In the genomic region with DNA sequence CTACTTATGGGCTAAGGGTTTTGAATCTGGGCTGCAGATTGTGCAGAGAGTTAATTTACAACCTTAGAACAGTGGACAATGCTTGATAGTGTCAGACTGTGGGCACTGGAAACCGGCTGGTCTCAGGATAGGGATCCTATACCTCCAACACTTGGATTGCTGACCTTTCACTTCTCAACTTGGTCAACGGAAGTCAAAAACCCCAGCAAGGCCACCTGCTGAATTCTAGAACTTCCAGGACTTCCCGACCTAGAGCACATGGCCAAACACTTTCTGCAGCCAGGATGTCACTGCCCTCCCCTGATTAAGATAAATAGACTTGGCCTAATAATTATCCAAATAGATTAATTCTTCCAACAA, we compare ENCODE assay signal across 14 cellular contexts. TPM values are rescaled to one million over a fixed set of nuclear protein-coding genes. Genes with fewer than 3 reads are reported as not detected.
A peak's percentile ranks its signal among the peaks of the same experiment; 100 is the strongest.
DNase-seq lines count a peak whose midpoint lies in the region; ATAC-seq and TF ChIP-seq lines count a peak whose summit lies in the region.
"Had no signal": no experiment of that assay in that cellular context is flagged by ENCODE, and none has a peak within 500 bp of the region (broad histone marks: within the 10 kb centered on the region; RNA-seq: fewer than 3 reads in every experiment).

No MANE protein-coding gene starts in this region.

- no peaks in the 10 kb centered on the region for H3K27me3 ChIP-seq in CD4-positive, alpha-beta memory T cell (ENCODE audit: insufficient read depth, low read length)
- no peaks in the 10 kb centered on the region for H3K27me3 ChIP-seq in Karpas-422 (ENCODE audit: low read length)
- H3K27me3 ChIP-seq in duodenal mucosa (ENCODE audit: control insufficient read depth in 1 of 2, insufficient read depth in 2 of 2, low read length in 2 of 2), result no peaks in the 10 kb centered on the region
- no peaks in the 10 kb centered on the region for H3K27me3 ChIP-seq in trophoblast cell (ENCODE audit: insufficient read depth, low read length)
- no peaks in the 10 kb centered on the region for H3K27me3 ChIP-seq in H9 (ENCODE audit: insufficient read depth, low read length)

- H2BK120ac ChIP-seq in trophoblast cell (ENCODE audit: insufficient read depth, low read length, poor library complexity) (no peak overlapping the region), H9 (ENCODE audit: low read depth, low read length, poor library complexity, severe bottlenecking) (no peak overlapping the region)

- POLR2A ChIA-PET in CD4-positive, alpha-beta memory T cell (lab: Charles Lee; ENCODE audit: partially characterized antibody), result interaction anchor here (0.7 to 18.1 kb wide), 7 partner anchors 14 to 206 kb away, joined by 3 to 1434 read pairs (median 4); a partner anchor contains a TSS

- H3K79me1 ChIP-seq in trophoblast cell (ENCODE audit: low read length), result peaks cover 42% of the 10 kb centered on the region
- H3K79me1 ChIP-seq in H9 (ENCODE audit: insufficient read depth, low read depth, low read length, poor library complexity, severe bottlenecking), result no peaks in the 10 kb centered on the region

- CTCF ChIA-PET in CD4-positive, alpha-beta memory T cell (lab: Charles Lee; ENCODE audit: partially characterized antibody), result interaction anchor here (1.5 to 19.0 kb wide), 4 partner anchors 20 to 201 kb away, joined by 4 to 623 read pairs (median 34); a partner anchor contains a TSS

- ATAC-seq in HG02852 (IDR thresholded peaks at IDR 0.05; ENCODE audit: unreplicated experiment), result no peak

- H3K4me3 ChIP-seq in CD4-positive, alpha-beta memory T cell (ENCODE audit: low read length in 2 of 2), result peak overlapping the region; percentile 87 to 90
- H3K4me3 ChIP-seq in Karpas-422 (ENCODE audit: low read length) (no peak overlapping the region), duodenal mucosa (ENCODE audit: low read depth in 1 of 2, low read length in 2 of 2) (peak overlapping the region; percentile 56 to 59), trophoblast cell (ENCODE audit: low read depth, low read length) (no peak overlapping the region)

- H3K27me3 Mint-ChIP-seq in CD4-positive, alpha-beta memory T cell, result no peaks in the 10 kb centered on the region
- H3K27me3 Mint-ChIP-seq in H9 (ENCODE audit: low read depth), result peaks cover 11% of the 10 kb centered on the region

- H3K14ac ChIP-seq in trophoblast cell (ENCODE audit: low read length), result no peak overlapping the region
- H3K14ac ChIP-seq in H9 (ENCODE audit: insufficient read depth, low read length), result no peak overlapping the region

- H3K4me1 Mint-ChIP-seq in CD4-positive, alpha-beta memory T cell, result peaks cover 46 to 90% (median 58%) of the 10 kb centered on the region in 4 donors
- peaks cover 5 to 15% of the 10 kb centered on the region in 2 experiments for H3K4me1 Mint-ChIP-seq in H9

- peak overlapping the region; percentile 34 for H2BK12ac ChIP-seq in trophoblast cell (ENCODE audit: low read length)
- H2BK12ac ChIP-seq in H9 (ENCODE audit: insufficient read length, low read depth, low read length), result no peak overlapping the region

- H3K27ac Mint-ChIP-seq in CD4-positive, alpha-beta memory T cell, result peak overlapping the region; percentile 92 to 98 (median 98)
- no peak overlapping the region for H3K27ac Mint-ChIP-seq in H9

- TF ChIP-seq CTCF in H9 (conservative IDR thresholded peaks at IDR 0.05), result no peak

- H4K8ac ChIP-seq in trophoblast cell (ENCODE audit: low read depth, low read length), result no peak overlapping the region
- H4K8ac ChIP-seq in H9 (replicated peaks; ENCODE audit: insufficient read length, low read depth, low read length), result no peak overlapping the region

- no peaks in the 10 kb centered on the region for H3K9me2 ChIP-seq in Karpas-422 (replicated peaks; ENCODE audit: insufficient read depth, low read length)

- no peak overlapping the region for H4K5ac ChIP-seq in H9 (ENCODE audit: insufficient read length, low read depth, low read length)

- H3K27ac ChIP-seq in CD4-positive, alpha-beta memory T cell (ENCODE audit: low read depth, low read length), result peak overlapping the region; percentile 84
- H3K27ac ChIP-seq in Karpas-422 (ENCODE audit: low read length) (peak overlapping the region; percentile 88), duodenal mucosa (ENCODE audit: low read depth, low read length) (peak overlapping the region; percentile 15), trophoblast cell (ENCODE audit: low read depth, low read length) (peak overlapping the region; percentile 24), H9 (ENCODE audit: insufficient read length, low read depth, low read length) (no peak overlapping the region)
- H3K27ac ChIP-seq: KMS-11 had no signal

- H3K56ac ChIP-seq in H9 (ENCODE audit: insufficient read length, low read depth, low read length), result no peak overlapping the region

- H2BK5ac ChIP-seq in trophoblast cell (ENCODE audit: low read depth, low read length, poor library complexity) (no peak overlapping the region), H9 (ENCODE audit: insufficient read length, low read length) (no peak overlapping the region)

- WGBS in trophoblast cell (ENCODE audit: extremely low coverage, insufficient coverage, insufficient read length), result no CpG with 5 or more reads among the region's 3 CpGs
- no CpG with 5 or more reads among the region's 3 CpGs for WGBS in H9 (ENCODE audit: extremely low coverage, insufficient read length, low lambda C conversion rate)

- H3K79me2 ChIP-seq in Karpas-422 (ENCODE audit: low read length) (peaks cover 34% of the 10 kb centered on the region), trophoblast cell (ENCODE audit: control insufficient read depth, insufficient read depth, low read length, poor library complexity) (peaks cover 2% of the 10 kb centered on the region), H9 (ENCODE audit: insufficient read depth, low read length) (no peaks in the 10 kb centered on the region)

- H4K12ac ChIP-seq in trophoblast cell (ENCODE audit: low read depth, low read length), result no peak overlapping the region

- peaks cover 0 to 2% (median 0%) of the 10 kb centered on the region in 8 donors for H3K9me3 Mint-ChIP-seq in CD4-positive, alpha-beta memory T cell
- H3K9me3 Mint-ChIP-seq in H9, result peaks cover 0 to 2% of the 10 kb centered on the region in 2 experiments; a peak in 1 of 5 replicates

- H3T11ph ChIP-seq in H9 (ENCODE audit: low read length), result no peak overlapping the region

- H3K4ac ChIP-seq in trophoblast cell (ENCODE audit: low read depth, low read length), result no peak overlapping the region
- H3K4ac ChIP-seq in H9 (ENCODE audit: low read depth, low read length), result no peak overlapping the region

- peak overlapping the region; percentile 26 for H2AK5ac ChIP-seq in trophoblast cell (ENCODE audit: low read length)
- no peak overlapping the region for H2AK5ac ChIP-seq in H9 (ENCODE audit: insufficient read length, low read length)

- H2BK15ac ChIP-seq in H9 (ENCODE audit: low read depth, low read length), result no peak overlapping the region

- peaks cover 69% of the 10 kb centered on the region for H3K4me1 ChIP-seq in CD4-positive, alpha-beta memory T cell (ENCODE audit: insufficient read depth, low read length)
- H3K4me1 ChIP-seq in Karpas-422 (ENCODE audit: low read length) (peaks cover 70% of the 10 kb centered on the region), duodenal mucosa (ENCODE audit: control insufficient read depth in 1 of 2, insufficient read depth in 2 of 2, low read length in 2 of 2) (peaks cover 53 to 66% of the 10 kb centered on the region in 2 donors), trophoblast cell (ENCODE audit: control insufficient read depth in 1 of 2, insufficient read depth in 2 of 2, low read length in 2 of 2) (peaks cover 19 to 30% of the 10 kb centered on the region in 2 experiments), H9 (ENCODE audit: insufficient read depth, low read length) (no peaks in the 10 kb centered on the region)

- no peak overlapping the region for H3K9ac ChIP-seq in Karpas-422 (ENCODE audit: low read length)
- peak overlapping the region; percentile 48 to 65 for H3K9ac ChIP-seq in duodenal mucosa (ENCODE audit: low read depth in 1 of 2, low read length in 2 of 2)
- no peak overlapping the region for H3K9ac ChIP-seq in trophoblast cell (ENCODE audit: low read length)
- H3K9ac ChIP-seq in H9 (ENCODE audit: extremely low read depth, insufficient read length, low read length), result no peak overlapping the region
- H3K9ac ChIP-seq: KMS-11 had no signal

- H3K18ac ChIP-seq in trophoblast cell (ENCODE audit: low read length), result no peak overlapping the region
- H3K18ac ChIP-seq in H9 (ENCODE audit: insufficient read length, low read depth, low read length), result no peak overlapping the region

- intact Hi-C loops in CD4-positive, alpha-beta memory T cell (cut with micrococcal nuclease), result loop anchor here (2.0 to 5.0 kb wide), 3 partner anchors 16 to 863 kb away; a partner anchor contains a TSS

- peaks cover 28% of the 10 kb centered on the region for H3K36me3 ChIP-seq in CD4-positive, alpha-beta memory T cell (ENCODE audit: insufficient read depth, low read length)
- H3K36me3 ChIP-seq in Karpas-422 (ENCODE audit: insufficient read depth, low read length) (peaks cover 16% of the 10 kb centered on the region; the same call in 1 of the 2 replicates), duodenal mucosa (ENCODE audit: control insufficient read depth in 1 of 2, insufficient read depth in 2 of 2, low read length in 2 of 2) (peaks cover 34 to 43% of the 10 kb centered on the region in 2 donors), trophoblast cell (ENCODE audit: control insufficient read depth in 1 of 2, insufficient read depth in 2 of 2, low read length in 2 of 2) (no peaks in the 10 kb centered on the region)
- H3K36me3 ChIP-seq: ascending aorta had no signal

- H4K20me1 ChIP-seq in Karpas-422 (ENCODE audit: insufficient read depth, low read depth, low read length) (no peaks in the 10 kb centered on the region), H9 (ENCODE audit: control insufficient read depth, insufficient read depth, insufficient read length) (no peaks in the 10 kb centered on the region)

- no peak for DNase-seq in CD4-positive, alpha-beta memory T cell
- DNase-seq in Karpas-422 (no peak), trophoblast cell (no peak), C1 segment of cervical spinal cord (lab: John Stamatoyannopoulos, UW) (no peak), H9 (no peak), cerebellum (ENCODE audit: low spot score) (no peak)
- DNase-seq: COR-L47, HCEC 1CT, NCI-H2227 treated with DMSO at 0.1 percent for 48 hours, SHP77 had no signal

- H2AFZ ChIP-seq in Karpas-422 (ENCODE audit: low read length), result no peak overlapping the region
- no peak overlapping the region for H2AFZ ChIP-seq in trophoblast cell (ENCODE audit: insufficient read depth, low read length, poor library complexity)
- H2AFZ ChIP-seq in H9 (ENCODE audit: low read length), result no peak overlapping the region

- H3K4me3 Mint-ChIP-seq in CD4-positive, alpha-beta memory T cell, result peak overlapping the region; percentile 99 to 100 (median 100)
- H3K4me3 Mint-ChIP-seq in H9, result no peak overlapping the region

- H3K4me2 ChIP-seq in Karpas-422 (ENCODE audit: low read depth, low read length, poor library complexity, severe bottlenecking), result no peak overlapping the region
- no peak overlapping the region for H3K4me2 ChIP-seq in trophoblast cell (ENCODE audit: low read length)
- H3K4me2 ChIP-seq in H9 (ENCODE audit: insufficient read depth, insufficient read length, low read length), result no peak overlapping the region
- H3K4me2 ChIP-seq: KMS-11 had no signal

- H4K91ac ChIP-seq in trophoblast cell (ENCODE audit: low read depth, low read length), result peak overlapping the region; percentile 68
- no peak overlapping the region for H4K91ac ChIP-seq in H9 (ENCODE audit: insufficient read length, low read depth, low read length)

- H3K9me3 ChIP-seq in CD4-positive, alpha-beta memory T cell (ENCODE audit: control insufficient read depth in 1 of 2, low read length in 2 of 2), result no peaks in the 10 kb centered on the region
- H3K9me3 ChIP-seq in Karpas-422 (ENCODE audit: low read length), result no peaks in the 10 kb centered on the region
- no peaks in the 10 kb centered on the region for H3K9me3 ChIP-seq in duodenal mucosa (ENCODE audit: control insufficient read depth in 1 of 2, low read length in 2 of 2)
- no peaks in the 10 kb centered on the region for H3K9me3 ChIP-seq in trophoblast cell (ENCODE audit: insufficient read depth, low read depth, low read length)
- no peaks in the 10 kb centered on the region for H3K9me3 ChIP-seq in H9 (ENCODE audit: control insufficient read depth, low read depth, low read length)
- H3K9me3 ChIP-seq: ascending aorta had no signal

- H3K23me2 ChIP-seq in H9 (ENCODE audit: insufficient read length, low read depth, low read length, poor library complexity, severe bottlenecking), result no peaks in the 10 kb centered on the region

- H2BK20ac ChIP-seq in H9 (ENCODE audit: low read depth, low read length, poor library complexity, severe bottlenecking), result no peak overlapping the region

- peaks cover 42 to 57% of the 10 kb centered on the region in 2 donors for H3K36me3 Mint-ChIP-seq in CD4-positive, alpha-beta memory T cell
- peaks cover 0 to 2% (median 0%) of the 10 kb centered on the region in 3 experiments; a peak in 1 of 7 replicates for H3K36me3 Mint-ChIP-seq in H9 (ENCODE audit: insufficient read depth in 1 of 3, low read depth in 3 of 3)

- no peak overlapping the region for H3K23ac ChIP-seq in trophoblast cell (ENCODE audit: low read length)
- H3K23ac ChIP-seq in H9 (ENCODE audit: insufficient read length, low read depth, low read length), result no peak overlapping the region

RNA-seq across cellular contexts. Expression of a gene that starts 0.3 kb away (rescaled TPM):
- 100 to 1,000 TPM; 284 TPM for total RNA-seq in CD4-positive, alpha-beta memory T cell
- polyA plus RNA-seq in CD4-positive, alpha-beta memory T cell, result 100 to 1,000 TPM; 125 to 221 TPM
- 80.2 and 90.9 TPM in 2 replicates for total RNA-seq in Karpas-422 (2014; rRNA removed; shearing (Covaris generic); ENCODE audit: low replicate concordance)
- polyA plus RNA-seq in trophoblast cell (2013), result 4.9 and 5.1 TPM in 2 replicates
- total RNA-seq in H9 (2021), result 0.11 and 0.29 TPM in 2 replicates
- total RNA-seq in cerebellum, result 2.4 TPM

RNA-seq across cellular contexts. Expression of a gene that starts 26.7 kb away (rescaled TPM):
- 1 to 10 TPM; 1.7 to 1.9 TPM for total RNA-seq in CD4-positive, alpha-beta memory T cell
- 10 to 100 TPM; 15.6 to 18.2 TPM for polyA plus RNA-seq in CD4-positive, alpha-beta memory T cell
- total RNA-seq in Karpas-422 (2014; rRNA removed; shearing (Covaris generic); ENCODE audit: low replicate concordance), result not detected in 2 replicates
- 1.3 and 1.8 TPM in 2 replicates for polyA plus RNA-seq in trophoblast cell (2013)
- total RNA-seq in H9 (2021), result not detected in 2 replicates
- total RNA-seq in cerebellum, result not detected

Comparison
In these comparisons a context has a peak if more than half of its experiments do, and no peak if none do; other contexts are left out.
1. H3K4me3 ChIP-seq: peak in CD4-positive, alpha-beta memory T cell (2 of 2) and duodenal mucosa (2 of 2); none in Karpas-422 (single experiment) and trophoblast cell (single experiment).
2. H3K27ac Mint-ChIP-seq: peak in CD4-positive, alpha-beta memory T cell (7 of 7); none in H9 (0 of 3).
3. H3K4me3 Mint-ChIP-seq: peak in CD4-positive, alpha-beta memory T cell (8 of 8); none in H9 (0 of 2).
4. H3K9ac ChIP-seq: peak in duodenal mucosa (2 of 2); none in Karpas-422 (single experiment), trophoblast cell (single experiment) and H9 (single experiment).
5. RNA of a gene that starts 0.3 kb away (total RNA-seq): 284 TPM in CD4-positive, alpha-beta memory T cell and 80.2 to 90.9 TPM in Karpas-422; 2.4 TPM in cerebellum (single experiment) and 0.11 to 0.29 TPM in H9; every median in the first group is over 10 times any median in the second.